26 cellular contexts compared by ENCODE assay signal in the genomic region with DNA sequence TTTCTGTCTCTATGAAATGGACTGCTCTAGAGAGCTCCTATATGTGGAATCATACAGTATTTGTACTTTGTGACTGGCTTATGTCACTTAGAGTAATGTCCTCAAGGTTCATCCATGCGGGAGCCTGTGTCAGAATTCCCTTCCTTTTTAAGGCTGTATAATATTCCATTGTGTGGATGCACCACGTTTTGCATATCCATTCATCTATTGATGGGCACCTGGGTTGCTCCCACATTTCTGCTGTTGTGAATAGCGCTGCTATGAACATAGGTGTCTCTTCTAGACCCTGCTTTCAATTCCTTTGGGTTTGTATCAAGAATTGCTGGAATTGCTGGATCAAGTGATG.
"Had no signal": no experiment of that assay in that cellular context is flagged by ENCODE, and none has a peak within 500 bp of the region (broad histone marks: within the 10 kb centered on the region; RNA-seq: fewer than 3 reads in every experiment).

No MANE protein-coding gene starts in this region.

- H3K27ac ChIP-seq: stomach, suprapubic skin, testis, thoracic aorta, thyroid gland, tibial artery, tibial nerve, transverse colon, upper lobe of left lung, upper lobe of right lung, uterus, vagina had no signal

- ATAC-seq: stimulated activated effector memory CD8-positive, alpha-beta T cell treated with anti-CD3 and anti-CD28 coated beads, Interleukin-12 subunit alpha, Interleukin-12 subunit beta, amount 100 ng/mL, for 72 hours; stimulated activated memory B cell treated with anti-CD40 and anti-IgM and Interleukin-4, amounts not matched to agents 10 μg/mL and 1 μg/mL and 100 μg/mL, for 72 hours; stimulated activated naive B cell treated with anti-CD40 and anti-IgM and Interleukin-4, amounts not matched to agents 10 μg/mL and 1 μg/mL and 100 μg/mL, for 72 hours; stimulated activated naive CD8-positive, alpha-beta T cell treated with anti-CD3 and anti-CD28 coated beads, Interleukin-15, amount 100 ng/mL, for 72 hours; stimulated activated naive CD8-positive, alpha-beta T cell treated with anti-CD3 and anti-CD28 coated beads, Interleukin-15, Interleukin-2, amounts not matched to agents 100 U/mL and 50 U/mL, for 24 hours; upper lobe of right lung had no signal

- H3K27me3 ChIP-seq: testis, thyroid gland, tibial nerve, transverse colon, upper lobe of left lung, upper lobe of right lung, uterus, vagina had no signal

- H3K4me1 ChIP-seq: stomach, testis, thyroid gland, tibial artery, upper lobe of left lung, upper lobe of right lung, uterus had no signal

- H3K36me3 ChIP-seq: stomach, suprapubic skin, thoracic aorta, thyroid gland, tibial artery, tibial nerve, transverse colon, upper lobe of left lung, upper lobe of right lung, uterus, vagina had no signal

- H3K9me3 ChIP-seq: suprapubic skin, testis, thoracic aorta, thyroid gland, tibial artery, tibial nerve, transverse colon, upper lobe of left lung, upper lobe of right lung, uterus, vagina had no signal

- H3K4me3 ChIP-seq: stomach, suprapubic skin, thoracic aorta, thyroid gland, tibial artery, tibial nerve, transverse colon, upper lobe of left lung, upper lobe of right lung, uterus, vagina had no signal

- DNase-seq: stimulated activated CD4-positive, alpha-beta T cell treated with anti-CD3 and anti-CD28 coated beads, Interleukin-2, amount 100 ng/mL, for 48 hours; stimulated activated CD4-positive, alpha-beta T cell treated with anti-CD3 and anti-CD28 coated beads, Interleukin-4, amount 100 ng/mL, for 1 hour; stimulated activated CD4-positive, alpha-beta T cell treated with anti-CD3 and anti-CD28 coated beads, Interleukin-4, amount 100 ng/mL, for 24 hours; stimulated activated CD4-positive, alpha-beta T cell treated with anti-CD3 and anti-CD28 coated beads, Interleukin-4, amount 100 ng/mL, for 4 hours; stimulated activated CD8-positive, alpha-beta memory T cell treated with anti-CD3 and anti-CD28 coated beads, Interleukin-4, amount 100 ng/mL, for 48 hours; stimulated activated naive B cell treated with anti-CD40 and anti-IgM and Interleukin-4, amounts not matched to agents 10 μg/mL and 1 μg/mL and 100 μg/mL, for 72 hours; stimulated activated naive CD4-positive, alpha-beta T cell; stimulated activated naive CD4-positive, alpha-beta T cell treated with Interleukin-2 at 50 U/mL for 16 hours; stimulated activated naive CD8-positive, alpha-beta T cell treated with anti-CD3 and anti-CD28 coated beads, Interleukin-15, amount 100 ng/mL, for 72 hours; stimulated activated naive CD8-positive, alpha-beta T cell treated with anti-CD3 and anti-CD28 coated beads, Interleukin-15, Interleukin-2, amounts not matched to agents 100 U/mL and 50 U/mL, for 24 hours; stomach; substantia nigra; testis; thyroid gland; tibial artery; transverse colon; upper lobe of left lung; upper lobe of right lung; uterus had no signal

- FAIRE-seq: urothelium cell line had no signal
